Comparison of ENCODE assay signal across 1 cellular context in the genomic region with DNA sequence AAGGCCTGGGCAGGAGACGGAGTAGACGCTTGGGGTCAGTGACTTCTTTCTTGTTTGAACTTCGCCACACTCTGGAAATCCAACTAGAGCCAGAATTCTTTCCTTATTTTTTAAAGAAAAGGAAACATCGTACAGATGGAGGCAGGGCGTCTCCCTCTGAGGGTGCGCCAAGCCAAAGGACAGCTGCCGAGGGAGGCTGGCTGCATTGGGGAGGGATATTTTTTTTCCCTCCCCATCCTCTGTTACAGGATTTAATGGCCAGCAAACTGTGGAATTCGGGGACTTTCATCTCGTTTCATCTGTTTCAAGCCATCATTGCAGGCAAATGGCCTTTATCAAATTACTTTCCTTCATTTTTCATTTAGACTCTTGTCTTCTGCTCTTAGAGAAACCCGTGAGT.
TF ChIP-seq lines count a peak whose summit lies in the region.

No MANE protein-coding gene starts in this region.

TF ChIP-seq in IMR-90, 13 proteins besides CTCF, POLR2A, EP300 and RAD21:
- TF ChIP-seq BHLHE40 (IDR thresholded peaks at IDR 0.05; ENCODE audit: low read depth, low read length) = no peak
- no peak for TF ChIP-seq RFX5 (IDR thresholded peaks at IDR 0.05; ENCODE audit: low read depth, low read length)
